8 cellular contexts compared by ENCODE assay signal in the genomic region with DNA sequence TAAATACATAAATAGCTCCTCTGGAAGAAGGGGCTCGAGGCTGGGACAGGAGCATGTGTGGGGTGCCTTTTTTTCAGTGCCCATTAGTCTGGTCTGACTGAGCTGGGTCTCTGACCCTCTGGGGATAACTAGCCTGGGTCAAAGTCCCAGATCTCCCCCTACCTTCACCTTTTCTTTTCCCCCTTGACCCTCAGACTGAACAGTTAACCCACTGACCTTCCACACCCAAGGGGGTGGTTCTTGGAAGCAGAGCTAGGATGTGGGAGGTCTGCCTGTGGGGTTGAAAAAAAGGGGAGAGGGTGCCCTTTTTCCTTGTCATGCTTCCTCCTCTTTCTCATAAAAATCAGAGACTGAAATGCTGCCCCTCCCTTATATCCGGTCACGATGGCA. TPM values are rescaled to one million over a fixed set of nuclear protein-coding genes. Genes with fewer than 3 reads are reported as not detected.
DNase-seq lines count a peak whose midpoint lies in the region.

No MANE protein-coding gene starts in this region.

- peaks cover 42% of the 10 kb centered on the region for H3K4me1 Mint-ChIP-seq in T-helper 1 cell treated with Interleukin-12 subunit alpha and Interleukin-12 subunit beta and Interleukin-4 antibody, amounts not matched to agents 30 μg/mL and 1 μg/mL, for 36 hours (ENCODE audit: low read depth)
- peaks cover 32% of the 10 kb centered on the region for H3K4me1 Mint-ChIP-seq in activated naive CD8-positive, alpha-beta T cell (ENCODE audit: low read depth)
- H3K4me1 Mint-ChIP-seq in immature natural killer cell, result peaks cover 35 to 55% of the 10 kb centered on the region in 2 donors

- peaks cover 5 to 42% (median 36%) of the 10 kb centered on the region in 5 donors for H3K4me1 ChIP-seq in subcutaneous abdominal adipose tissue (ENCODE audit: control insufficient read depth in 5 of 5, insufficient read depth in 5 of 5, low read length in 5 of 5)

- no peaks in the 10 kb centered on the region for H3K9me3 ChIP-seq in subcutaneous abdominal adipose tissue (ENCODE audit: control insufficient read depth in 5 of 5, low read length in 5 of 5)

- no peaks in the 10 kb centered on the region for H3K36me3 Mint-ChIP-seq in T-helper 1 cell treated with Interleukin-12 subunit alpha and Interleukin-12 subunit beta and Interleukin-4 antibody, amounts not matched to agents 30 μg/mL and 1 μg/mL, for 36 hours (ENCODE audit: low read depth)
- no peaks in the 10 kb centered on the region for H3K36me3 Mint-ChIP-seq in activated naive CD8-positive, alpha-beta T cell
- no peaks in the 10 kb centered on the region for H3K36me3 Mint-ChIP-seq in immature natural killer cell

- H3K4me3 ChIP-seq in subcutaneous abdominal adipose tissue (ENCODE audit: low read depth in 1 of 5, low read length in 5 of 5), result peak overlapping the region; percentile 86 to 99 (median 88)

- peaks cover 22% of the 10 kb centered on the region for H3K27me3 Mint-ChIP-seq in T-helper 1 cell treated with Interleukin-12 subunit alpha and Interleukin-12 subunit beta and Interleukin-4 antibody, amounts not matched to agents 30 μg/mL and 1 μg/mL, for 36 hours (ENCODE audit: low read depth)
- no peaks in the 10 kb centered on the region for H3K27me3 Mint-ChIP-seq in activated naive CD8-positive, alpha-beta T cell
- H3K27me3 Mint-ChIP-seq in immature natural killer cell (ENCODE audit: low read depth in 3 of 3), result peaks cover 9 to 20% (median 20%) of the 10 kb centered on the region in 3 donors

- no peaks in the 10 kb centered on the region for H3K9me3 Mint-ChIP-seq in T-helper 1 cell treated with Interleukin-12 subunit alpha and Interleukin-12 subunit beta and Interleukin-4 antibody, amounts not matched to agents 30 μg/mL and 1 μg/mL, for 36 hours
- H3K9me3 Mint-ChIP-seq in activated naive CD8-positive, alpha-beta T cell (ENCODE audit: low read depth), result no peaks in the 10 kb centered on the region
- no peaks in the 10 kb centered on the region for H3K9me3 Mint-ChIP-seq in immature natural killer cell

- no peaks in the 10 kb centered on the region for H3K36me3 ChIP-seq in subcutaneous abdominal adipose tissue (ENCODE audit: control insufficient read depth in 5 of 5, insufficient read depth in 5 of 5, low read length in 5 of 5)

- peak overlapping the region; percentile 93 for H3K4me3 Mint-ChIP-seq in T-helper 1 cell treated with Interleukin-12 subunit alpha and Interleukin-12 subunit beta and Interleukin-4 antibody, amounts not matched to agents 30 μg/mL and 1 μg/mL, for 36 hours
- peak overlapping the region; percentile 95 for H3K4me3 Mint-ChIP-seq in activated naive CD8-positive, alpha-beta T cell
- peak overlapping the region; percentile 92 to 98 (median 96) for H3K4me3 Mint-ChIP-seq in immature natural killer cell

- peak overlapping the region; percentile 92 for H3K27ac Mint-ChIP-seq in T-helper 1 cell treated with Interleukin-12 subunit alpha and Interleukin-12 subunit beta and Interleukin-4 antibody, amounts not matched to agents 30 μg/mL and 1 μg/mL, for 36 hours
- peak overlapping the region; percentile 95 for H3K27ac Mint-ChIP-seq in activated naive CD8-positive, alpha-beta T cell
- peak overlapping the region; percentile 91 to 97 (median 95) for H3K27ac Mint-ChIP-seq in immature natural killer cell

- peak overlapping the region; percentile 9 to 89 (median 72) for H3K9ac ChIP-seq in subcutaneous abdominal adipose tissue (ENCODE audit: low read length in 5 of 5)

- DNase-seq in T-helper 1 cell (no peak), immature natural killer cell (no peak), NCI-H2171 treated with DMSO at 0.1 percent for 48 hours (lab: John Stamatoyannopoulos, UW) (no peak), epidermal melanocyte (ENCODE audit: insufficient read length, low spot score) (no peak)
- DNase-seq in activated CD4-positive, CD25-positive, alpha-beta regulatory T cell treated with anti-CD3 and anti-CD28 coated beads, Interleukin-2, amount 50 U/mL, for 72 hours, result no peak

- peak overlapping the region; percentile 74 for H3K27ac ChIP-seq in subcutaneous abdominal adipose tissue (ENCODE audit: low read depth, low read length)

- H3K27me3 ChIP-seq in subcutaneous abdominal adipose tissue (ENCODE audit: control insufficient read depth in 5 of 5, insufficient read depth in 4 of 5, low read length in 5 of 5), result peaks cover 0 to 21% (median 6%) of the 10 kb centered on the region in 5 donors

RNA-seq across cellular contexts. Expression of a gene that starts 0.9 kb away (rescaled TPM):
- polyA plus RNA-seq in immature natural killer cell, result under 1 TPM in 2 of 3 donors, not detected in 1; 0.33 to 0.40 TPM

RNA-seq across cellular contexts. Expression of a gene that starts 3.6 kb away (rescaled TPM):
- polyA plus RNA-seq in immature natural killer cell, result not detected

RNA-seq across cellular contexts. Expression of a gene that starts 21.0 kb away (rescaled TPM):
- polyA plus RNA-seq in immature natural killer cell, result 100 to 1,000 TPM; 148 to 294 (median 163) TPM

RNA-seq across cellular contexts. Expression of a gene that starts 24.1 kb away (rescaled TPM):
- polyA plus RNA-seq in immature natural killer cell, result under 1 TPM in 1 of 3 donors, not detected in 2; 0.15 TPM

RNA-seq across cellular contexts. Expression of a gene that starts 27.8 kb away (rescaled TPM):
- 10 to 100 TPM in 1 of 3 donors, 1 to 10 TPM in 1, under 1 TPM in 1; 0.12 to 19.0 (median 3.3) TPM for polyA plus RNA-seq in immature natural killer cell
